In genomic region chr16:29863669-29863984, GRCh38 we compare ENCODE assay signal across 8 cellular contexts. TPM values are rescaled to one million over a fixed set of nuclear protein-coding genes. Genes with fewer than 3 reads are reported as not detected.
DNase-seq lines count a peak whose midpoint lies in the region; ATAC-seq and TF ChIP-seq lines count a peak whose summit lies in the region.

No MANE protein-coding gene starts in this region.

- no peak for TF ChIP-seq POLR2A in uterus (IDR thresholded peaks at IDR 0.05)

- H3K9me3 ChIP-seq in heart right ventricle (no peaks in the 10 kb centered on the region), mesenchymal stem cell (ENCODE audit: control insufficient read depth, low read length) (no peaks in the 10 kb centered on the region), uterus (no peaks in the 10 kb centered on the region)

- peaks cover 12% of the 10 kb centered on the region for H3K79me1 ChIP-seq in mesenchymal stem cell (replicated peaks; ENCODE audit: low read length, poor library complexity, severe bottlenecking)

- no peak overlapping the region for H3K4ac ChIP-seq in mesenchymal stem cell (ENCODE audit: low read depth in 1 of 2, low read length in 2 of 2)

- no peak overlapping the region for H2AFZ ChIP-seq in mesenchymal stem cell (ENCODE audit: low read depth, low read length)

- peak in 1 of 8 donors; percentile 4 for ATAC-seq in heart right ventricle
- ATAC-seq in Right ventricle myocardium inferior: no peak
- no peak for ATAC-seq in HG03565 (IDR thresholded peaks at IDR 0.05; ENCODE audit: unreplicated experiment)

- peak overlapping the region in 8 of 10 donors; percentile 13 to 99 (median 89) for H3K4me3 ChIP-seq in heart right ventricle
- peak overlapping the region; percentile 21 for H3K4me3 ChIP-seq in astrocyte of the spinal cord (ENCODE audit: low read depth, low read length)
- H3K4me3 ChIP-seq in mesenchymal stem cell (ENCODE audit: insufficient read depth in 1 of 2, low read depth in 1 of 2, low read length in 2 of 2): peak overlapping the region in 1 of 2 experiments; percentile 97
- H3K4me3 ChIP-seq in uterus: peak overlapping the region; percentile 3 to 81

- intact Hi-C loops in heart right ventricle (cut with DNase I): loop anchor here in 7 of 10 donors (1.0 to 10.0 kb wide), 8 partner anchors 41 to 159 kb away; partner anchors contain the start of genes PAGR1 (in 5 of the 7), C16orf92 (in 1 of the 7), HIRIP3 (in 1 of the 7) and INO80E (in 1 of the 7)
- intact Hi-C loops in Right ventricle myocardium inferior (cut with DNase I): loop anchor here (1.0 to 10.0 kb wide), 2 partner anchors 73 to 141 kb away; partner anchors contain the start of gene KIF22
- intact Hi-C loops in uterus (cut with DNase I; ENCODE audit: low total_unique reads): no loop called here

- H3K4me1 ChIP-seq in heart right ventricle: peaks cover 8 to 25% (median 19%) of the 10 kb centered on the region in 9 donors
- H3K4me1 ChIP-seq in mesenchymal stem cell (ENCODE audit: control insufficient read depth, insufficient read depth, low read depth, low read length): peaks cover 10% of the 10 kb centered on the region
- H3K4me1 ChIP-seq in uterus: peaks cover 0 to 15% of the 10 kb centered on the region in 2 donors

- no peak for TF ChIP-seq CTCF in heart right ventricle (IDR thresholded peaks at IDR 0.05)
- no peak for TF ChIP-seq CTCF in astrocyte of the spinal cord (IDR thresholded peaks at IDR 0.05; ENCODE audit: low read depth, low read length)
- TF ChIP-seq CTCF in uterus (IDR thresholded peaks at IDR 0.05): peak in 1 of 4 experiments; percentile 2

- H3K23ac ChIP-seq in mesenchymal stem cell (ENCODE audit: low read length in 2 of 2): no peak overlapping the region

- H3K18ac ChIP-seq in mesenchymal stem cell (ENCODE audit: low read depth in 1 of 2, low read length in 2 of 2): no peak overlapping the region

- no peak overlapping the region for H4K91ac ChIP-seq in mesenchymal stem cell (ENCODE audit: low read length)

- H2AK5ac ChIP-seq in mesenchymal stem cell (ENCODE audit: low read length, severe bottlenecking): no peak overlapping the region

- in situ Hi-C loops in astrocyte of the spinal cord (cut with HindIII; ENCODE audit: low sequenced_read_pairs): no loop called here

- no peak overlapping the region for H2BK15ac ChIP-seq in mesenchymal stem cell (ENCODE audit: low read depth, poor library complexity, severe bottlenecking)

- 34 to 36% methylated on average over 16 of the region's 16 CpGs for WGBS in heart right ventricle, 2 donors
- WGBS in mesenchymal stem cell: 43% methylated on average over 14 of the region's 16 CpGs

- H3K14ac ChIP-seq in mesenchymal stem cell (ENCODE audit: low read length in 2 of 2): no peak overlapping the region

- H2BK5ac ChIP-seq in mesenchymal stem cell (ENCODE audit: low read depth, low read length, poor library complexity, severe bottlenecking): no peak overlapping the region

- H3K27ac ChIP-seq in heart right ventricle: peak overlapping the region; percentile 85 to 98 (median 94)
- no peak overlapping the region for H3K27ac ChIP-seq in mesenchymal stem cell (ENCODE audit: low read length, poor library complexity, severe bottlenecking)
- H3K27ac ChIP-seq in uterus: peak overlapping the region; percentile 91 to 97

- H2BK120ac ChIP-seq in mesenchymal stem cell (ENCODE audit: low read depth, low read length): no peak overlapping the region

- peak overlapping the region; percentile 92 for H3K9ac ChIP-seq in mesenchymal stem cell (ENCODE audit: low read length)

- H3K36me3 ChIP-seq in heart right ventricle (peaks cover 0 to 29% (median 22%) of the 10 kb centered on the region in 9 donors), mesenchymal stem cell (ENCODE audit: control insufficient read depth in 1 of 2, insufficient read depth in 2 of 2, low read depth in 1 of 2, low read length in 2 of 2) (peaks cover 23 to 27% of the 10 kb centered on the region in 2 experiments), uterus (no peaks in the 10 kb centered on the region)

- H3K27me3 ChIP-seq in heart right ventricle (no peaks in the 10 kb centered on the region), mesenchymal stem cell (ENCODE audit: control insufficient read depth in 1 of 2, insufficient read depth in 1 of 2, low read length in 2 of 2) (no peaks in the 10 kb centered on the region), uterus (no peaks in the 10 kb centered on the region)

- peak overlapping the region in 1 of 2 experiments; percentile 24 for H2BK12ac ChIP-seq in mesenchymal stem cell (ENCODE audit: low read length in 2 of 2)

- peak overlapping the region; percentile 45 for H3K4me2 ChIP-seq in mesenchymal stem cell (ENCODE audit: low read length, poor library complexity, severe bottlenecking)

- peak overlapping the region; percentile 86 for H4K8ac ChIP-seq in mesenchymal stem cell (ENCODE audit: low read length)

- DNase-seq in heart right ventricle (no peak), Right ventricle myocardium inferior (ENCODE audit: missing footprints) (no peak), astrocyte of the spinal cord (ENCODE audit: low read depth, low spot score) (no peak), mesenchymal stem cell (no peak), uterus (no peak), COR-L47 (lab: John Stamatoyannopoulos, UW) (no peak), NCI-H510A treated with DMSO at 0.1 percent for 48 hours (lab: John Stamatoyannopoulos, UW) (no peak)

RNA-seq across cellular contexts. Expression of gene CDIPT, which starts 0.6 kb away (rescaled TPM):
- total RNA-seq in heart right ventricle (10 to 100 TPM; 61.8 to 87.0 (median 72.7) TPM), Right ventricle myocardium inferior (65.8 TPM), uterus (10 to 100 TPM; 35.1 to 83.7 (median 59.1) TPM)
- 10 to 100 TPM; 55.1 to 99.6 TPM for polyA plus RNA-seq in heart right ventricle
- polyA plus RNA-seq in mesenchymal stem cell (2013, experiment 1 of 2): 68.9 TPM
- polyA plus RNA-seq in mesenchymal stem cell (2013, experiment 2 of 2): 66.3 TPM

RNA-seq across cellular contexts. Expression of gene SEZ6L2, which starts 35.7 kb away (rescaled TPM):
- total RNA-seq in heart right ventricle: 1 to 10 TPM in 2 of 10 donors, under 1 TPM in 8; 0.17 to 1.2 (median 0.73) TPM
- polyA plus RNA-seq in heart right ventricle: under 1 TPM in 1 of 2 donors, not detected in 1; 0.61 TPM
- total RNA-seq in Right ventricle myocardium inferior: 0.43 TPM
- 27.4 TPM for polyA plus RNA-seq in mesenchymal stem cell (2013, experiment 1 of 2)
- polyA plus RNA-seq in mesenchymal stem cell (2013, experiment 2 of 2): 27.2 TPM
- 10 to 100 TPM in 1 of 4 donors, 1 to 10 TPM in 1, under 1 TPM in 1, not detected in 1; 0.52 to 19.4 (median 4.6) TPM for total RNA-seq in uterus

RNA-seq across cellular contexts. Expression of gene ASPHD1, which starts 36.7 kb away (rescaled TPM):
- total RNA-seq in heart right ventricle (1 to 10 TPM in 1 of 10 donors, under 1 TPM in 5, not detected in 4; 0.20 to 1.1 (median 0.75) TPM), Right ventricle myocardium inferior (0.19 TPM), uterus (1 to 10 TPM in 2 of 4 donors, under 1 TPM in 1, not detected in 1; 0.61 to 1.0 (median 1.0) TPM)
- under 1 TPM in 1 of 2 donors, not detected in 1; 0.28 TPM for polyA plus RNA-seq in heart right ventricle
- 5.3 TPM for polyA plus RNA-seq in mesenchymal stem cell (2013, experiment 1 of 2)
- 5.9 TPM for polyA plus RNA-seq in mesenchymal stem cell (2013, experiment 2 of 2)

RNA-seq across cellular contexts. Expression of gene MVP, which starts 43.4 kb away (rescaled TPM):
- total RNA-seq in heart right ventricle (100 to 1,000 TPM in 1 of 10 donors, 10 to 100 TPM in 9; 24.5 to 122 (median 37.4) TPM), Right ventricle myocardium inferior (51.5 TPM), uterus (100 to 1,000 TPM in 1 of 4 donors, 10 to 100 TPM in 3; 38.4 to 132 (median 67.4) TPM)
- polyA plus RNA-seq in heart right ventricle: 10 to 100 TPM; 50.9 to 53.0 TPM
- 148 TPM for polyA plus RNA-seq in mesenchymal stem cell (2013, experiment 1 of 2)
- 142 TPM for polyA plus RNA-seq in mesenchymal stem cell (2013, experiment 2 of 2)

RNA-seq across cellular contexts. Expression of gene PAGR1, which starts 47.7 kb away (rescaled TPM):
- 10 to 100 TPM in 9 of 10 donors, 1 to 10 TPM in 1; 9.6 to 14.8 (median 12.0) TPM for total RNA-seq in heart right ventricle
- 10 to 100 TPM; 28.7 to 35.1 TPM for polyA plus RNA-seq in heart right ventricle
- 15.6 TPM for total RNA-seq in Right ventricle myocardium inferior
- 16.9 TPM for polyA plus RNA-seq in mesenchymal stem cell (2013, experiment 1 of 2)
- polyA plus RNA-seq in mesenchymal stem cell (2013, experiment 2 of 2): 17.5 TPM
- total RNA-seq in uterus: 10 to 100 TPM; 36.1 to 85.0 (median 46.9) TPM
